1 cellular context compared by ENCODE assay signal in the genomic region with DNA sequence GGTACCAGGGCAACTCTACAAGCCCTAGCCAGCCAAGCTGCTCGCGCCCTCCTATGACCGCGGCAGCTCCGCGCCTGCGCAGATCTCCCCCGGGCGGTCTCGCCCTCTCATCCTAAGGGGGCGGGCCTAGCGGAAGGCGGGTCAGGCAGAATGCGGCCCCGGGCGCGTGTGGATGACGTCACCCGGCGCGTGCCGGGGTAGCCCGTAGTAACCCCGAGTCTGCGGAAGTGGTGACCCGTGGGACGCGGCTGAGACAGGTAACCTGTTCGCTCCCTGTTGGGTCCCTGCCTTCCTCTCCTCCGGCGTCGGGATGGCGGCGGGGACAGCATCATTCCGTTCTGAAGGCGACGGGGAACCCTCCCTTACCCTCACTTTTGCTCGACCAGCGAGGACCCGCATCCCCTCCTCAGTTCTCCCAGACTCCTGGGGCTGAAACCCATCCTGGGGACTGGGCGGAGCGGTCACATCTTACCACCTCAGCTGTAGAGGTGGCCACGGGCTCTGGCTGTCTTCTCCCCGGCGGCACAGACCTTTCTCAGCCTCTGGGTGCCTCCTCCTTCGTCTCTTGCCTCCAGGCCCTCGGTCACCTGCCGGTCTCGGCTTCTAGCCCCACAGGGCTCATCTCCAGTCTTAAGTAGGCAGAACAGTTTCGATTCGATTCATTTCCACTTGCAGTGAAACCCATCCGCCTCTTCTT.
TF ChIP-seq lines count a peak whose summit lies in the region.

A gene with protein sequence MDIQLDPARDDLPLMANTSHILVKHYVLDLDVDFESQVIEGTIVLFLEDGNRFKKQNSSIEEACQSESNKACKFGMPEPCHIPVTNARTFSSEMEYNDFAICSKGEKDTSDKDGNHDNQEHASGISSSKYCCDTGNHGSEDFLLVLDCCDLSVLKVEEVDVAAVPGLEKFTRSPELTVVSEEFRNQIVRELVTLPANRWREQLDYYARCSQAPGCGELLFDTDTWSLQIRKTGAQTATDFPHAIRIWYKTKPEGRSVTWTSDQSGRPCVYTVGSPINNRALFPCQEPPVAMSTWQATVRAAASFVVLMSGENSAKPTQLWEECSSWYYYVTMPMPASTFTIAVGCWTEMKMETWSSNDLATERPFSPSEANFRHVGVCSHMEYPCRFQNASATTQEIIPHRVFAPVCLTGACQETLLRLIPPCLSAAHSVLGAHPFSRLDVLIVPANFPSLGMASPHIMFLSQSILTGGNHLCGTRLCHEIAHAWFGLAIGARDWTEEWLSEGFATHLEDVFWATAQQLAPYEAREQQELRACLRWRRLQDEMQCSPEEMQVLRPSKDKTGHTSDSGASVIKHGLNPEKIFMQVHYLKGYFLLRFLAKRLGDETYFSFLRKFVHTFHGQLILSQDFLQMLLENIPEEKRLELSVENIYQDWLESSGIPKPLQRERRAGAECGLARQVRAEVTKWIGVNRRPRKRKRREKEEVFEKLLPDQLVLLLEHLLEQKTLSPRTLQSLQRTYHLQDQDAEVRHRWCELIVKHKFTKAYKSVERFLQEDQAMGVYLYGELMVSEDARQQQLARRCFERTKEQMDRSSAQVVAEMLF (plus strand): TSS at position 205 of the 697 bp plus-strand sequence. CDS start 33,085 bp downstream, outside the sequence.

TF ChIP-seq in K562, 482 proteins besides CTCF, POLR2A, EP300 and RAD21 (continued from another document):
- TF ChIP-seq MTA3 (IDR thresholded peaks at IDR 0.05; ENCODE audit: borderline replicate concordance), result peak; percentile 39; the same call in 1 of the 2 replicates
- TF ChIP-seq ARID2 (IDR thresholded peaks at IDR 0.05), result no peak
- no peak for TF ChIP-seq SMAD3 (CRISPR knock-in tag; conservative IDR thresholded peaks at IDR 0.05)
- no peak for TF ChIP-seq MECOM (CRISPR knock-in tag; IDR thresholded peaks at IDR 0.05)
- no peak for TF ChIP-seq E4F1 (CRISPR knock-in tag; IDR thresholded peaks at IDR 0.05; ENCODE audit: borderline replicate concordance)
- no peak for TF ChIP-seq TOE1 (IDR thresholded peaks at IDR 0.05; ENCODE audit: borderline replicate concordance)
- no peak for TF ChIP-seq TOE1 (CRISPR knock-in tag; IDR thresholded peaks at IDR 0.05; ENCODE audit: borderline replicate concordance, low read depth)
- peak; percentile 71 for TF ChIP-seq ZBTB40 (IDR thresholded peaks at IDR 0.05)
- no peak for TF ChIP-seq ZBTB40 (CRISPR knock-in tag; IDR thresholded peaks at IDR 0.05)
- TF ChIP-seq NCOA1 (IDR thresholded peaks at IDR 0.05; ENCODE audit: low read depth), result no peak
- TF ChIP-seq NR0B1 (IDR thresholded peaks at IDR 0.05; ENCODE audit: partially characterized antibody), result no peak
- no peak for TF ChIP-seq ZNF584 (CRISPR knock-in tag; IDR thresholded peaks at IDR 0.05; ENCODE audit: low read depth)
- no peak for TF ChIP-seq HOXB6 (CRISPR knock-in tag; IDR thresholded peaks at IDR 0.05; ENCODE audit: borderline replicate concordance)
- peak; percentile 90 for TF ChIP-seq KHSRP (IDR thresholded peaks at IDR 0.05)
- TF ChIP-seq, protein P1, sequence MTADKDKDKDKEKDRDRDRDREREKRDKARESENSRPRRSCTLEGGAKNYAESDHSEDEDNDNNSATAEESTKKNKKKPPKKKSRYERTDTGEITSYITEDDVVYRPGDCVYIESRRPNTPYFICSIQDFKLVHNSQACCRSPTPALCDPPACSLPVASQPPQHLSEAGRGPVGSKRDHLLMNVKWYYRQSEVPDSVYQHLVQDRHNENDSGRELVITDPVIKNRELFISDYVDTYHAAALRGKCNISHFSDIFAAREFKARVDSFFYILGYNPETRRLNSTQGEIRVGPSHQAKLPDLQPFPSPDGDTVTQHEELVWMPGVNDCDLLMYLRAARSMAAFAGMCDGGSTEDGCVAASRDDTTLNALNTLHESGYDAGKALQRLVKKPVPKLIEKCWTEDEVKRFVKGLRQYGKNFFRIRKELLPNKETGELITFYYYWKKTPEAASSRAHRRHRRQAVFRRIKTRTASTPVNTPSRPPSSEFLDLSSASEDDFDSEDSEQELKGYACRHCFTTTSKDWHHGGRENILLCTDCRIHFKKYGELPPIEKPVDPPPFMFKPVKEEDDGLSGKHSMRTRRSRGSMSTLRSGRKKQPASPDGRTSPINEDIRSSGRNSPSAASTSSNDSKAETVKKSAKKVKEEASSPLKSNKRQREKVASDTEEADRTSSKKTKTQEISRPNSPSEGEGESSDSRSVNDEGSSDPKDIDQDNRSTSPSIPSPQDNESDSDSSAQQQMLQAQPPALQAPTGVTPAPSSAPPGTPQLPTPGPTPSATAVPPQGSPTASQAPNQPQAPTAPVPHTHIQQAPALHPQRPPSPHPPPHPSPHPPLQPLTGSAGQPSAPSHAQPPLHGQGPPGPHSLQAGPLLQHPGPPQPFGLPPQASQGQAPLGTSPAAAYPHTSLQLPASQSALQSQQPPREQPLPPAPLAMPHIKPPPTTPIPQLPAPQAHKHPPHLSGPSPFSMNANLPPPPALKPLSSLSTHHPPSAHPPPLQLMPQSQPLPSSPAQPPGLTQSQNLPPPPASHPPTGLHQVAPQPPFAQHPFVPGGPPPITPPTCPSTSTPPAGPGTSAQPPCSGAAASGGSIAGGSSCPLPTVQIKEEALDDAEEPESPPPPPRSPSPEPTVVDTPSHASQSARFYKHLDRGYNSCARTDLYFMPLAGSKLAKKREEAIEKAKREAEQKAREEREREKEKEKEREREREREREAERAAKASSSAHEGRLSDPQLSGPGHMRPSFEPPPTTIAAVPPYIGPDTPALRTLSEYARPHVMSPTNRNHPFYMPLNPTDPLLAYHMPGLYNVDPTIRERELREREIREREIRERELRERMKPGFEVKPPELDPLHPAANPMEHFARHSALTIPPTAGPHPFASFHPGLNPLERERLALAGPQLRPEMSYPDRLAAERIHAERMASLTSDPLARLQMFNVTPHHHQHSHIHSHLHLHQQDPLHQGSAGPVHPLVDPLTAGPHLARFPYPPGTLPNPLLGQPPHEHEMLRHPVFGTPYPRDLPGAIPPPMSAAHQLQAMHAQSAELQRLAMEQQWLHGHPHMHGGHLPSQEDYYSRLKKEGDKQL (CRISPR knock-in tag; IDR thresholded peaks at IDR 0.05; ENCODE audit: borderline replicate concordance), result no peak
- no peak for TF ChIP-seq BCL6 (CRISPR knock-in tag; IDR thresholded peaks at IDR 0.05)
- peak; percentile 54; the same call in 1 of the 2 replicates for TF ChIP-seq SMARCE1 (IDR thresholded peaks at IDR 0.05)
- no peak for TF ChIP-seq PRPF4 (IDR thresholded peaks at IDR 0.05; ENCODE audit: insufficient read depth, low read depth, low read length, poor library complexity, severe bottlenecking)
- no peak for TF ChIP-seq ZNF444 (CRISPR knock-in tag; IDR thresholded peaks at IDR 0.05)
- peak; percentile 84 for TF ChIP-seq SIN3B (IDR thresholded peaks at IDR 0.05; ENCODE audit: low read depth)
- no peak for TF ChIP-seq ZC3H11A (IDR thresholded peaks at IDR 0.05; ENCODE audit: low read depth, low read length)
- TF ChIP-seq ZKSCAN3 (CRISPR knock-in tag; IDR thresholded peaks at IDR 0.05), result no peak
